In the genomic region with DNA sequence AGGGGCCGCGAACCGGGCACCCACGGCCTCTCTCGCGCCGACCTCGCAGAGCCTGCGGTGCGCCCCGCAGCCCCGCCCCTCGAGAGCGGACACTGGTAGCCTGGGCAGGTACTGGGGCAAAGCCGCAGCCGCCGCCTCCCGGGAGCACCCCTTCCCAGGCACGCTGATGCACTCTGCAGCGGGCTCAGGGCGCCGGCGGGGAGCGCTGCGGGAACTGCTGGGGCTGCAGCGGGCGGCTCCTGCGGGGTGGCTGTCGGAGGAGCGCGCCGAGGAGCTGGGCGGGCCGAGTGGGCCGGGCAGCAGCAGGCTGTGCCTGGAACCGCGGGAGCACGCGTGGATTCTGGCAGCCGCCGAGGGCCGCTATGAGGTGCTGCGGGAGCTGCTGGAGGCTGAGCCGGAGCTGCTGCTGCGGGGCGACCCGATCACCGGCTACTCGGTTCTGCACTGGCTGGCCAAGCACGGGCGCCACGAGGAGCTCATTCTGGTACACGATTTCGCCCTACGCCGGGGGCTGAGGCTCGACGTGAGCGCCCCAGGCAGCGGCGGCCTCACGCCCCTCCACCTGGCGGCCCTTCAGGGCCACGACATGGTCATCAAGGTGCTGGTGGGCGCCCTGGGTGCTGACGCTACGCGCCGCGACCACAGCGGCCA, we compare ENCODE assay signal across 1 cellular context.
A peak's percentile ranks its signal among the peaks of the same experiment; 100 is the strongest.
TF ChIP-seq lines count a peak whose summit lies in the region.

No MANE protein-coding gene starts in this region.

TF ChIP-seq in GM12878, 131 proteins besides CTCF, POLR2A, EP300 and RAD21 (continued from another document):
- TF ChIP-seq, protein P1, sequence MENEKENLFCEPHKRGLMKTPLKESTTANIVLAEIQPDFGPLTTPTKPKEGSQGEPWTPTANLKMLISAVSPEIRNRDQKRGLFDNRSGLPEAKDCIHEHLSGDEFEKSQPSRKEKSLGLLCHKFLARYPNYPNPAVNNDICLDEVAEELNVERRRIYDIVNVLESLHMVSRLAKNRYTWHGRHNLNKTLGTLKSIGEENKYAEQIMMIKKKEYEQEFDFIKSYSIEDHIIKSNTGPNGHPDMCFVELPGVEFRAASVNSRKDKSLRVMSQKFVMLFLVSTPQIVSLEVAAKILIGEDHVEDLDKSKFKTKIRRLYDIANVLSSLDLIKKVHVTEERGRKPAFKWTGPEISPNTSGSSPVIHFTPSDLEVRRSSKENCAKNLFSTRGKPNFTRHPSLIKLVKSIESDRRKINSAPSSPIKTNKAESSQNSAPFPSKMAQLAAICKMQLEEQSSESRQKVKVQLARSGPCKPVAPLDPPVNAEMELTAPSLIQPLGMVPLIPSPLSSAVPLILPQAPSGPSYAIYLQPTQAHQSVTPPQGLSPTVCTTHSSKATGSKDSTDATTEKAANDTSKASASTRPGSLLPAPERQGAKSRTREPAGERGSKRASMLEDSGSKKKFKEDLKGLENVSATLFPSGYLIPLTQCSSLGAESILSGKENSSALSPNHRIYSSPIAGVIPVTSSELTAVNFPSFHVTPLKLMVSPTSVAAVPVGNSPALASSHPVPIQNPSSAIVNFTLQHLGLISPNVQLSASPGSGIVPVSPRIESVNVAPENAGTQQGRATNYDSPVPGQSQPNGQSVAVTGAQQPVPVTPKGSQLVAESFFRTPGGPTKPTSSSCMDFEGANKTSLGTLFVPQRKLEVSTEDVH (IDR thresholded peaks at IDR 0.05; ENCODE audit: low read depth, partially characterized antibody), result no peak
- TF ChIP-seq, protein P2, sequence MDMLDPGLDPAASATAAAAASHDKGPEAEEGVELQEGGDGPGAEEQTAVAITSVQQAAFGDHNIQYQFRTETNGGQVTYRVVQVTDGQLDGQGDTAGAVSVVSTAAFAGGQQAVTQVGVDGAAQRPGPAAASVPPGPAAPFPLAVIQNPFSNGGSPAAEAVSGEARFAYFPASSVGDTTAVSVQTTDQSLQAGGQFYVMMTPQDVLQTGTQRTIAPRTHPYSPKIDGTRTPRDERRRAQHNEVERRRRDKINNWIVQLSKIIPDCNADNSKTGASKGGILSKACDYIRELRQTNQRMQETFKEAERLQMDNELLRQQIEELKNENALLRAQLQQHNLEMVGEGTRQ (IDR thresholded peaks at IDR 0.05; ENCODE audit: borderline replicate concordance, low read depth, low read length), result no peak
- TF ChIP-seq MEF2B (IDR thresholded peaks at IDR 0.05; ENCODE audit: partially characterized antibody, poor library complexity, severe bottlenecking) (no peak), BHLHE40 (IDR thresholded peaks at IDR 0.05; ENCODE audit: borderline replicate concordance in 1 of 2, low read depth in 2 of 2, low read length in 1 of 2) (peak in 1 of 2 experiments; percentile 16; a peak in 1 of 4 replicates)
